In the genomic region with DNA sequence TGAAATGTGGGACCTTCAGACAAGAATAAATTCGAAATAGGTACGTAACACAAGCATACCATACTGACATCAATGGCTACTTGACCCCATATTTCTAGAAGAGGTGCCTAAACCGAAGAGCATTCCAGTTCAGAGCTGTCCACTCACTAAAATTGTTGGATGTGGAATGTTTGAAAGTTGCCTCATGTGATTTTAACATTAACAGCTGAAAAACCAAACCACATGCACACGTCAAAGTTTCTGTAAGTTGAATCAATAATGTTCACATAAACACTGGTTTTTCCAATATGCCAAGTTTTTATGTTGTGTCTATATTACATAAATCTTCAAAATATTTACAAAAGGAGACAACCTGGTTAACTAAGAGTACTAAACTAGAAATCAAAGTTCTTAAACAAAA, we compare ENCODE assay signal across 11 cellular contexts. TPM values are rescaled to one million over a fixed set of nuclear protein-coding genes. Genes with fewer than 3 reads are reported as not detected.
DNase-seq lines count a peak whose midpoint lies in the region; ATAC-seq and TF ChIP-seq lines count a peak whose summit lies in the region.
"Had no signal": no experiment of that assay in that cellular context is flagged by ENCODE, and none has a peak within 500 bp of the region (broad histone marks: within the 10 kb centered on the region; RNA-seq: fewer than 3 reads in every experiment).

No MANE protein-coding gene starts in this region.

- H3K4me2 ChIP-seq in parathyroid adenoma (ENCODE audit: low read length) = peak overlapping the region; percentile 96

- CTCF ChIA-PET in CD8-positive, alpha-beta T cell (lab: Charles Lee) = interaction anchor here (0.7 to 1.8 kb wide), 2 partner anchors 63 to 189 kb away, joined by 3 to 4 read pairs; a partner anchor contains a TSS

- H3K79me2 ChIP-seq in parathyroid adenoma = peaks cover 25% of the 10 kb centered on the region

- H3K27ac ChIP-seq in CD8-positive, alpha-beta T cell (ENCODE audit: low read depth, low read length) = no peak overlapping the region
- H3K27ac ChIP-seq in parathyroid adenoma = no peak overlapping the region

- H3K4me3 ChIP-seq in CD8-positive, alpha-beta T cell (ENCODE audit: low read depth, low read length) = peak overlapping the region; percentile 90
- peak overlapping the region; percentile 90 for H3K4me3 ChIP-seq in MG63
- peak overlapping the region; percentile 92 for H3K4me3 ChIP-seq in epithelial cell of proximal tubule (ENCODE audit: low read depth, low read length)
- H3K4me3 ChIP-seq in parathyroid adenoma (ENCODE audit: low read depth, low read length) = peak overlapping the region; percentile 95

- H2AFZ ChIP-seq in parathyroid adenoma = no peak overlapping the region

- POLR2A ChIA-PET in CD8-positive, alpha-beta T cell (lab: Charles Lee) = interaction anchor here (1.2 to 2.8 kb wide), 4 partner anchors 45 to 479 kb away, joined by 3 to 12 read pairs (median 4); a partner anchor contains a TSS

- H3K4me3 Mint-ChIP-seq in CD8-positive, alpha-beta T cell = no peak overlapping the region
- H3K4me3 Mint-ChIP-seq: HFFc6 had no signal

- no peaks in the 10 kb centered on the region for H3K9me3 Mint-ChIP-seq in CD8-positive, alpha-beta T cell
- H3K9me3 Mint-ChIP-seq: HFFc6 had no signal

- ATAC-seq in CD8-positive, alpha-beta T cell = no peak
- ATAC-seq in GM21367 (IDR thresholded peaks at IDR 0.05; ENCODE audit: unreplicated experiment) (no peak), sciatic nerve (no peak)

- no peaks in the 10 kb centered on the region for H3K27me3 ChIP-seq in CD8-positive, alpha-beta T cell (ENCODE audit: insufficient read depth, low read length)
- H3K27me3 ChIP-seq in MG63 = no peaks in the 10 kb centered on the region
- no peaks in the 10 kb centered on the region for H3K27me3 ChIP-seq in parathyroid adenoma (ENCODE audit: control insufficient read depth, insufficient read depth, low read length)

- H3K36me3 ChIP-seq in CD8-positive, alpha-beta T cell (ENCODE audit: insufficient read depth, low read length) = no peaks in the 10 kb centered on the region
- peaks cover 64% of the 10 kb centered on the region for H3K36me3 ChIP-seq in MG63
- no peaks in the 10 kb centered on the region for H3K36me3 ChIP-seq in parathyroid adenoma (ENCODE audit: control insufficient read depth, insufficient read depth, low read length)

- H3K36me3 Mint-ChIP-seq in CD8-positive, alpha-beta T cell = peaks cover 47% of the 10 kb centered on the region

- peaks cover 63% of the 10 kb centered on the region for H3K4me1 ChIP-seq in CD8-positive, alpha-beta T cell (ENCODE audit: insufficient read depth, low read length)
- H3K4me1 ChIP-seq in parathyroid adenoma = peaks cover 9% of the 10 kb centered on the region

- H3K4me1 Mint-ChIP-seq in CD8-positive, alpha-beta T cell (ENCODE audit: low read depth) = peaks cover 58% of the 10 kb centered on the region

- H3K27me3 Mint-ChIP-seq in CD8-positive, alpha-beta T cell (ENCODE audit: low read depth) = no peaks in the 10 kb centered on the region

- TF ChIP-seq CTCF in CD8-positive, alpha-beta T cell (IDR thresholded peaks at IDR 0.05) = no peak
- TF ChIP-seq CTCF in epithelial cell of proximal tubule (conservative IDR thresholded peaks at IDR 0.05; ENCODE audit: low read depth, low read length) = no peak
- TF ChIP-seq CTCF in parathyroid adenoma (IDR thresholded peaks at IDR 0.05) = no peak

- peak overlapping the region; percentile 69 for H3K27ac Mint-ChIP-seq in CD8-positive, alpha-beta T cell

- intact Hi-C loops in CD8-positive, alpha-beta T cell (cut with DNase I, micrococcal nuclease) = loop anchor here in 1 of 2 experiments (2.0 kb wide), 1 partner anchor 31 kb away; no protein-coding TSS in a partner anchor
- intact Hi-C loops in sciatic nerve (cut with DNase I) = no loop called here

- no peak for DNase-seq in CD8-positive, alpha-beta T cell
- DNase-seq in MG63 (no peak), epithelial cell of proximal tubule (ENCODE audit: low read depth) (no peak), NCI-H146 (lab: John Stamatoyannopoulos, UW) (no peak), sciatic nerve (ENCODE audit: low spot score) (no peak), NCI-H748 (lab: John Stamatoyannopoulos, UW; ENCODE audit: unreplicated experiment) (no peak)
- DNase-seq: HFFc6, NCI-H1436 treated with DMSO at 0.1 percent for 48 hours, substantia nigra had no signal

- H3K9me3 ChIP-seq in CD8-positive, alpha-beta T cell (ENCODE audit: low read length) = no peaks in the 10 kb centered on the region
- H3K9me3 ChIP-seq in MG63 = no peaks in the 10 kb centered on the region
- no peaks in the 10 kb centered on the region for H3K9me3 ChIP-seq in parathyroid adenoma (ENCODE audit: control insufficient read depth, low read length)

- H3K9ac ChIP-seq in parathyroid adenoma = no peak overlapping the region

RNA-seq across cellular contexts. Expression of a gene that starts 3.5 kb away (rescaled TPM):
- 100 to 1,000 TPM; 752 to 758 TPM for total RNA-seq in CD8-positive, alpha-beta T cell
- 284 and 289 TPM in 2 replicates for total RNA-seq in MG63 (2014; rRNA removed; shearing (Covaris generic); ENCODE audit: low replicate concordance)
- total RNA-seq in epithelial cell of proximal tubule (283 and 375 TPM in 2 replicates), sciatic nerve (278 TPM)

RNA-seq across cellular contexts. Expression of a gene that starts 44.9 kb away (rescaled TPM):
- 10 to 100 TPM; 14.3 to 14.4 TPM for total RNA-seq in CD8-positive, alpha-beta T cell
- 43.1 and 44.0 TPM in 2 replicates for total RNA-seq in MG63 (2014; rRNA removed; shearing (Covaris generic); ENCODE audit: low replicate concordance)
- total RNA-seq in epithelial cell of proximal tubule (29.2 and 29.9 TPM in 2 replicates), sciatic nerve (20.5 TPM)
